In the genomic region with DNA sequence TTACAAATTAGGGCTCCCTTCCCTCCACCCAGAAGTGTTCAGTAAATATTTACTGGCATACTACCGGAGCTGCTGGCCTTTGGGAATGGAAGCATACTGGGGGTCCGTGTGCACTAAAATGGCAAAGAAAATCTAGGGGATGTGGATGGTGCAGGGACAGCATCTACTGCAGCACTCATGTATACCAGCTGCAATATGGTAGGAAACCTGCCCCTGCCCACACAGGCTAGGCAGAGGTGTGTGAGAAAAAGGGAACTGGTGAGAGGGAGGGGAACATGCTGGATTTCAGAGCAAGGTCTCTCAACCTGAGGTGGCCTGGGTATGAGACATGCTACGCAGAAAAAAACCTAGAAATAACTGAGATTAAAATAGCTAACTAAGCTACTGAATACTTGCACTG, we compare ENCODE assay signal across 33 cellular contexts.
"Had no signal": no experiment of that assay in that cellular context is flagged by ENCODE, and none has a peak within 500 bp of the region (broad histone marks: within the 10 kb centered on the region; RNA-seq: fewer than 3 reads in every experiment).

No MANE protein-coding gene starts in this region.

- H3K27me3 ChIP-seq: brain microvascular endothelial cell, dorsolateral prefrontal cortex, esophagus muscularis mucosa, foreskin keratinocyte, gastrocnemius medialis, heart right ventricle had no signal

- FAIRE-seq: astrocyte, bronchial epithelial cell had no signal

- H3K4me3 ChIP-seq: coronary artery, dorsolateral prefrontal cortex, esophagus muscularis mucosa, gastrocnemius medialis, heart right ventricle had no signal

- H3K4me1 ChIP-seq: foreskin keratinocyte had no signal

- H3K4me1 Mint-ChIP-seq: activated T-helper 17 cell treated with anti-CD3 and anti-CD28 coated beads, Interleukin-2, amount 50 U/mL, for 72 hours; endodermal cell had no signal

- DNase-seq: activated B cell treated with CpG ODN at 0.5 μM for 24 hours; activated CD4-positive, alpha-beta T cell treated with anti-CD3 and anti-CD28 coated beads for 48 hours; activated CD4-positive, alpha-beta T cell treated with anti-CD3 and anti-CD28 coated beads, Interleukin-2, amount 50 U/mL, for 1 hour; activated CD4-positive, alpha-beta T cell treated with anti-CD3 and anti-CD28 coated beads, Interleukin-2, amount 50 U/mL, for 48 hours; activated CD8-positive, alpha-beta memory T cell treated with anti-CD3 and anti-CD28 coated beads for 24 hours; activated CD8-positive, alpha-beta T cell treated with anti-CD3 and anti-CD28 coated beads for 36 hours; activated effector memory CD4-positive, alpha-beta T cell treated with Interleukin-2 at 50 U/mL for 16 hours; activated gamma-delta T cell treated with Interleukin-2 at 50 U/mL for 16 hours; activated naive CD4-positive, alpha-beta T cell treated with anti-CD3 and anti-CD28 coated beads, Interleukin-2, amount 50 U/mL, for 16 hours; activated naive CD4-positive, alpha-beta T cell treated with Interleukin-2 at 50 U/mL for 16 hours; activated T-cell treated with anti-CD3 and anti-CD28 coated beads, Interleukin-2, amount 50 U/mL, for 4 hours; amniotic stem cell; anterior cingulate cortex; brain microvascular endothelial cell; dorsolateral prefrontal cortex; effector memory CD4-positive, alpha-beta T cell; endodermal cell; foreskin keratinocyte; gastrocnemius medialis; heart right ventricle; T-helper 17 cell; T1000 had no signal

- H3K9me3 Mint-ChIP-seq: activated B cell treated with CpG ODN at 0.5 μM for 24 hours; activated CD8-positive, alpha-beta T cell treated with anti-CD3 and anti-CD28 coated beads for 36 hours; activated T-cell treated with anti-CD3 and anti-CD28 coated beads, Interleukin-2, amount 50 U/mL, for 4 hours; activated T-helper 17 cell treated with anti-CD3 and anti-CD28 coated beads, Interleukin-2, amount 50 U/mL, for 72 hours; central memory CD8-positive, alpha-beta T cell; dendritic cell treated with granulocyte-macrophage colony-stimulating factor and Interleukin-4, amounts not matched to agents 40 ng/mL and 50 ng/mL, for 4 days; endodermal cell; T-helper 2 cell treated with Interferon-gamma antibody and Interleukin-4, amounts not matched to agents 5 μg/mL and 100 μg/mL, for 36 hours had no signal

- H3K36me3 Mint-ChIP-seq: activated naive CD8-positive, alpha-beta T cell had no signal

- H3K27ac ChIP-seq: brain microvascular endothelial cell, coronary artery, esophagus muscularis mucosa, foreskin keratinocyte, gastrocnemius medialis, heart right ventricle, WERI-Rb-1 had no signal

- H3K4me3 Mint-ChIP-seq: activated B cell treated with CpG ODN at 0.5 μM for 24 hours; activated CD8-positive, alpha-beta T cell treated with anti-CD3 and anti-CD28 coated beads for 36 hours; activated naive CD8-positive, alpha-beta T cell; activated T-cell treated with anti-CD3 and anti-CD28 coated beads, Interleukin-2, amount 50 U/mL, for 4 hours; activated T-helper 17 cell treated with anti-CD3 and anti-CD28 coated beads, Interleukin-2, amount 50 U/mL, for 72 hours; central memory CD8-positive, alpha-beta T cell; dendritic cell treated with granulocyte-macrophage colony-stimulating factor and Interleukin-4, amounts not matched to agents 40 ng/mL and 50 ng/mL, for 4 days; endodermal cell; T-helper 17 cell; T-helper 2 cell treated with Interferon-gamma antibody and Interleukin-4, amounts not matched to agents 5 μg/mL and 100 μg/mL, for 36 hours had no signal

- H3K36me3 ChIP-seq: brain microvascular endothelial cell, esophagus muscularis mucosa, gastrocnemius medialis, heart right ventricle, WERI-Rb-1 had no signal

- H3K9me3 ChIP-seq: esophagus muscularis mucosa, gastrocnemius medialis, heart right ventricle had no signal

- H3K27ac Mint-ChIP-seq: activated B cell treated with CpG ODN at 0.5 μM for 24 hours; activated CD8-positive, alpha-beta T cell treated with anti-CD3 and anti-CD28 coated beads for 36 hours; activated naive CD8-positive, alpha-beta T cell; activated T-helper 17 cell treated with anti-CD3 and anti-CD28 coated beads, Interleukin-2, amount 50 U/mL, for 72 hours; dendritic cell treated with granulocyte-macrophage colony-stimulating factor and Interleukin-4, amounts not matched to agents 40 ng/mL and 50 ng/mL, for 4 days; endodermal cell; T-helper 17 cell; T-helper 2 cell treated with Interferon-gamma antibody and Interleukin-4, amounts not matched to agents 5 μg/mL and 100 μg/mL, for 36 hours had no signal

- ATAC-seq: activated CD4-positive, CD25-positive, alpha-beta regulatory T cell treated with anti-CD3 and anti-CD28 coated beads, Interleukin-2, amount 50 U/mL, for 24 hours; activated CD8-positive, alpha-beta T cell treated with anti-CD3 and anti-CD28 coated beads for 36 hours; activated T-cell treated with anti-CD3 and anti-CD28 coated beads, Interleukin-2, amount 50 U/mL, for 4 hours; activated T-helper 17 cell treated with anti-CD3 and anti-CD28 coated beads, Interleukin-2, amount 50 U/mL, for 72 hours; foreskin keratinocyte; gastrocnemius medialis; T-helper 17 cell had no signal
